13 cellular contexts compared by ENCODE assay signal in the genomic region with DNA sequence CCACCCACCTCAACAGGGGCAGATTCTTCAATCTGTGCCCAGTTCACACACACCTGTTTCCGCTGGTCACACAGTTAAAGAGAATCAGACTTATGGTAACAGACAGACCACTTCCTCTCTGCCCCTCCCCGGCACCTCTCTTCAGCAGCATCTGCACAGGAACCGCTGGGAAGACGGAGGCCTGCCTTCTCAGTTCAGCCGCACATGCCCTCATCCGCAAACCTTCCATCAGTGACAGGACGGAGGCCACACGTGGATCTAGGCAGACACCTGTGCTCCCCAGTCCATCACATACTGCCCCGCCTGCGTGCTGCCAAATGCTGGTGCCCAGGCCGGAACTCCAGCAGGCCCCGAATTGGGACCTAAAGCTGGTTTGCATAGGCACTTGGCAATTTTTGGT. TPM values are rescaled to one million over a fixed set of nuclear protein-coding genes. Genes with fewer than 3 reads are reported as not detected.
DNase-seq lines count a peak whose midpoint lies in the region; ATAC-seq and TF ChIP-seq lines count a peak whose summit lies in the region.
"Had no signal": no experiment of that assay in that cellular context is flagged by ENCODE, and none has a peak within 500 bp of the region (broad histone marks: within the 10 kb centered on the region; RNA-seq: fewer than 3 reads in every experiment).

No MANE protein-coding gene starts in this region.

- H3K9me2 ChIP-seq in hepatocyte (replicated peaks; ENCODE audit: insufficient read depth) = no peaks in the 10 kb centered on the region

- H3K4me3 Mint-ChIP-seq in activated naive CD8-positive, alpha-beta T cell treated with anti-CD3 and anti-CD28 coated beads, Interleukin-2, amount 10 ng/mL, durations not matched to agents 7 days and 5 days = peak overlapping the region; percentile 45
- H3K4me3 Mint-ChIP-seq in naive thymus-derived CD4-positive, alpha-beta T cell = peak overlapping the region in 1 of 10 donors; percentile 12

- no peaks in the 10 kb centered on the region for H3K27me3 Mint-ChIP-seq in activated naive CD8-positive, alpha-beta T cell treated with anti-CD3 and anti-CD28 coated beads, Interleukin-2, amount 10 ng/mL, durations not matched to agents 7 days and 5 days
- no peaks in the 10 kb centered on the region for H3K27me3 Mint-ChIP-seq in naive thymus-derived CD4-positive, alpha-beta T cell

- no peak overlapping the region for H3K4me3 ChIP-seq in naive thymus-derived CD4-positive, alpha-beta T cell (ENCODE audit: low read length)
- H3K4me3 ChIP-seq in hepatocyte = no peak overlapping the region
- H3K4me3 ChIP-seq: left lung had no signal

- no peaks in the 10 kb centered on the region for H3K9me3 Mint-ChIP-seq in activated naive CD8-positive, alpha-beta T cell treated with anti-CD3 and anti-CD28 coated beads, Interleukin-2, amount 10 ng/mL, durations not matched to agents 7 days and 5 days
- no peaks in the 10 kb centered on the region for H3K9me3 Mint-ChIP-seq in naive thymus-derived CD4-positive, alpha-beta T cell

- POLR2A ChIA-PET in activated naive CD8-positive, alpha-beta T cell treated with anti-CD3 and anti-CD28 coated beads, Interleukin-2, amount 10 ng/mL, durations not matched to agents 7 days and 5 days (lab: Charles Lee) = no interaction called here
- POLR2A ChIA-PET in naive thymus-derived CD4-positive, alpha-beta T cell (lab: Charles Lee) = no interaction called here

- H3K27ac ChIP-seq in 22Rv1 (peak overlapping the region; percentile 5; the same call in 1 of the 2 replicates), hepatocyte (no peak overlapping the region)
- no peak overlapping the region for H3K27ac ChIP-seq in naive thymus-derived CD4-positive, alpha-beta T cell (ENCODE audit: low read depth, low read length)

- no peak overlapping the region for H3K4me2 ChIP-seq in hepatocyte

- CTCF ChIA-PET in naive thymus-derived CD4-positive, alpha-beta T cell (lab: Charles Lee) = interaction anchor here (0.6 kb wide), 1 partner anchor 1387 kb away, joined by 3 read pairs; no protein-coding TSS in a partner anchor

- TF ChIP-seq CTCF in 22Rv1 (IDR thresholded peaks at IDR 0.05) = no peak
- TF ChIP-seq CTCF in hepatocyte (IDR thresholded peaks at IDR 0.05; ENCODE audit: poor library complexity) = no peak

- DNase-seq in activated naive CD8-positive, alpha-beta T cell treated with anti-CD3 and anti-CD28 coated beads, Interleukin-2, amount 10 ng/mL, durations not matched to agents 7 days and 5 days = peak; percentile 54
- DNase-seq in naive thymus-derived CD4-positive, alpha-beta T cell = no peak
- DNase-seq in hepatocyte (ENCODE audit: low spot score) = no peak
- DNase-seq in NCI-H748 treated with DMSO at 0.1 percent for 48 hours (lab: John Stamatoyannopoulos, UW) = no peak
- DNase-seq in LoVo (ENCODE audit: low spot score) = no peak
- no peak for DNase-seq in activated effector memory CD4-positive, alpha-beta T cell treated with anti-CD3 and anti-CD28 coated beads, Interleukin-2, amount 50 U/mL, for 16 hours
- DNase-seq: AML-193, amniotic stem cell, KG1, NCI-H2081 had no signal

- WGBS in hepatocyte (ENCODE audit: low lambda C conversion rate, missing lambda C conversion rate) = 97% methylated on average over 12 of the region's 12 CpGs

- H3K36me3 Mint-ChIP-seq in activated naive CD8-positive, alpha-beta T cell treated with anti-CD3 and anti-CD28 coated beads, Interleukin-2, amount 10 ng/mL, durations not matched to agents 7 days and 5 days = peaks cover 33% of the 10 kb centered on the region
- peaks cover 10 to 62% (median 33%) of the 10 kb centered on the region in 5 donors for H3K36me3 Mint-ChIP-seq in naive thymus-derived CD4-positive, alpha-beta T cell

- H3K27me3 ChIP-seq in naive thymus-derived CD4-positive, alpha-beta T cell (ENCODE audit: control insufficient read depth in 2 of 2, insufficient read depth in 2 of 2, low read length in 2 of 2) = no peaks in the 10 kb centered on the region
- H3K27me3 ChIP-seq in hepatocyte = no peaks in the 10 kb centered on the region
- H3K27me3 ChIP-seq: left lung had no signal

- H2AFZ ChIP-seq in hepatocyte = no peak overlapping the region

- peak; percentile 52 for ATAC-seq in GM19395 (IDR thresholded peaks at IDR 0.05; ENCODE audit: unreplicated experiment)
- peak; percentile 81 for ATAC-seq in activated naive CD8-positive, alpha-beta T cell treated with anti-CD3 and anti-CD28 coated beads, Interleukin-2, amount 10 ng/mL, durations not matched to agents 7 days and 5 days (ENCODE audit: low read depth)
- ATAC-seq in naive thymus-derived CD4-positive, alpha-beta T cell = peak; percentile 39
- ATAC-seq: left lung had no signal

- H3K4me1 Mint-ChIP-seq in activated naive CD8-positive, alpha-beta T cell treated with anti-CD3 and anti-CD28 coated beads, Interleukin-2, amount 10 ng/mL, durations not matched to agents 7 days and 5 days = peaks cover 44% of the 10 kb centered on the region
- H3K4me1 Mint-ChIP-seq in naive thymus-derived CD4-positive, alpha-beta T cell = peaks cover 16 to 32% (median 25%) of the 10 kb centered on the region in 7 donors

- H3K79me2 ChIP-seq in hepatocyte = no peaks in the 10 kb centered on the region

- no peaks in the 10 kb centered on the region for H3K9me3 ChIP-seq in naive thymus-derived CD4-positive, alpha-beta T cell (ENCODE audit: control insufficient read depth in 2 of 3, low read length in 3 of 3)
- no peaks in the 10 kb centered on the region for H3K9me3 ChIP-seq in hepatocyte (ENCODE audit: low read depth)
- H3K9me3 ChIP-seq: left lung had no signal

- peak overlapping the region; percentile 84 for H3K27ac Mint-ChIP-seq in activated naive CD8-positive, alpha-beta T cell treated with anti-CD3 and anti-CD28 coated beads, Interleukin-2, amount 10 ng/mL, durations not matched to agents 7 days and 5 days
- H3K27ac Mint-ChIP-seq in naive thymus-derived CD4-positive, alpha-beta T cell = peak overlapping the region in 5 of 9 donors; percentile 8 to 59 (median 34)

- intact Hi-C loops in naive thymus-derived CD4-positive, alpha-beta T cell (cut with micrococcal nuclease) = no loop called here

- no peaks in the 10 kb centered on the region for H4K20me1 ChIP-seq in hepatocyte (ENCODE audit: insufficient read depth, poor library complexity, severe bottlenecking)

- peaks cover 9 to 72% (median 14%) of the 10 kb centered on the region in 3 experiments for H3K36me3 ChIP-seq in naive thymus-derived CD4-positive, alpha-beta T cell (ENCODE audit: control insufficient read depth in 2 of 3, insufficient read depth in 3 of 3, low read length in 3 of 3)
- H3K36me3 ChIP-seq in hepatocyte (replicated peaks; ENCODE audit: insufficient read depth, low read depth) = no peaks in the 10 kb centered on the region

- peaks cover 0 to 20% of the 10 kb centered on the region in 2 donors for H3K4me1 ChIP-seq in naive thymus-derived CD4-positive, alpha-beta T cell (ENCODE audit: control insufficient read depth in 2 of 2, insufficient read depth in 2 of 2, low read length in 2 of 2)
- peaks cover 5% of the 10 kb centered on the region for H3K4me1 ChIP-seq in hepatocyte (ENCODE audit: insufficient read depth)

RNA-seq across cellular contexts. Expression of a gene that starts 10.3 kb away (rescaled TPM):
- 100 to 1,000 TPM; 104 to 110 TPM for total RNA-seq in activated naive CD8-positive, alpha-beta T cell treated with anti-CD3 and anti-CD28 coated beads, Interleukin-2, amount 10 ng/mL, durations not matched to agents 7 days and 5 days
- total RNA-seq in naive thymus-derived CD4-positive, alpha-beta T cell = 100 to 1,000 TPM in 1 of 5 experiments, 10 to 100 TPM in 4; 50.0 to 186 (median 54.4) TPM
- polyA plus RNA-seq in naive thymus-derived CD4-positive, alpha-beta T cell = 100 to 1,000 TPM; 144 to 165 TPM
- total RNA-seq in hepatocyte = 114 and 141 TPM in 2 replicates
- polyA plus RNA-seq in hepatocyte = 168 and 171 TPM in 2 replicates

RNA-seq across cellular contexts. Expression of a gene that starts 42.3 kb away (rescaled TPM):
- total RNA-seq in activated naive CD8-positive, alpha-beta T cell treated with anti-CD3 and anti-CD28 coated beads, Interleukin-2, amount 10 ng/mL, durations not matched to agents 7 days and 5 days = 10 to 100 TPM; 43.6 to 47.7 TPM
- total RNA-seq in naive thymus-derived CD4-positive, alpha-beta T cell = 10 to 100 TPM; 33.8 to 64.4 (median 49.9) TPM
- 10 to 100 TPM; 19.3 to 20.3 TPM for polyA plus RNA-seq in naive thymus-derived CD4-positive, alpha-beta T cell
- total RNA-seq in hepatocyte = 46.2 and 55.6 TPM in 2 replicates
- polyA plus RNA-seq in hepatocyte = 18.5 and 23.0 TPM in 2 replicates
